In the genomic region with DNA sequence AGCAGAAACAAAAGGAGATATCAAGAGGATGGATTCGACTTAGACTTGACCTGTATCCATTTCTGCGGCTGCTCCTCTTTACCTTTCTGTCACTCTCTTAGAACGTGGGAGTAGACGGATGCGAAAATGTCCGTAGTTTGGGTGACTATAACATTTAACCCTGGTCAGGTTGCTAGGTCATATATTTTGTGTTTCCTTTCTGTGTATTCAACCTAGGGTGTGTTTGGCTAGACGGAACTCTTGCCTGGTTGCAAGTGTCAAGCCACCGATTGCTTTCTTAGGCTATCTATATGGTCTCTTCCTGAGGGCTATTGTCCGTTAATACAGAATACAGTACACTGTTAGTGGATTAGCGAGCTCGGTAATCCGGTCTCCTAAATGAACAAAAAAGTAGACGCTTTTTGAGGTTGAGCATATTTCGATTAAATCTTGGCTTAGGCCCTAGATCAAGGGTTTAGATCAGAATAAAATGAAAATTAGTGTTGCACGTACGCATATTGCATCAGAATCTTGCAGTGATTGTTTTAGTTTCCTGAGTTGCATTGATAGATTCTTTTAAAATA, we compare ENCODE assay signal across 8 cellular contexts. TPM values are rescaled to one million over a fixed set of nuclear protein-coding genes. Genes with fewer than 3 reads are reported as not detected.
A peak's percentile ranks its signal among the peaks of the same experiment; 100 is the strongest.
DNase-seq lines count a peak whose midpoint lies in the region; ATAC-seq and TF ChIP-seq lines count a peak whose summit lies in the region.

No MANE protein-coding gene starts in this region.

- H3K27ac ChIP-seq in HL-60 (replicated peaks), result peak overlapping the region; percentile 66
- H3K27ac ChIP-seq in stomach, result peak overlapping the region; percentile 95 to 99 (median 97)

- peak overlapping the region; percentile 86 for H3K4me3 ChIP-seq in HL-60 (replicated peaks; ENCODE audit: insufficient read depth, low read length)
- peak overlapping the region; percentile 78 for H3K4me3 ChIP-seq in iPS-18c (ENCODE audit: insufficient read depth, low read depth, low read length)
- H3K4me3 ChIP-seq in stomach, result peak overlapping the region; percentile 88 to 94 (median 90)

- H3K36me3 ChIP-seq in stomach, result no peaks in the 10 kb centered on the region

- WGBS in stomach, 5 donors, result 0 to 1% (median 1%) methylated on average over 16 of the region's 16 CpGs

- H3K27me3 Mint-ChIP-seq in activated T-helper 17 cell treated with anti-CD3 and anti-CD28 coated beads, Interleukin-2, amount 50 U/mL, for 72 hours, result no peaks in the 10 kb centered on the region

- TF ChIP-seq CTCF in HL-60 (IDR thresholded peaks at IDR 0.05; ENCODE audit: insufficient read depth, low read length) (no peak), stomach (IDR thresholded peaks at IDR 0.05) (no peak)

- peak overlapping the region; percentile 96 for H3K4me3 Mint-ChIP-seq in activated T-helper 17 cell treated with anti-CD3 and anti-CD28 coated beads, Interleukin-2, amount 50 U/mL, for 72 hours

- intact Hi-C loops in stomach (cut with DNase I; ENCODE audit: low total_unique reads) (loop anchor here (10.0 kb wide), 1 partner anchor 250 kb away; no protein-coding TSS in a partner anchor), sciatic nerve (cut with DNase I) (loop anchor here (5.0 kb wide), 1 partner anchor 523 kb away; no protein-coding TSS in a partner anchor)

- no peak for TF ChIP-seq POLR2A in stomach (IDR thresholded peaks at IDR 0.05)

- H3K9me3 ChIP-seq in iPS-18c (ENCODE audit: control insufficient read depth, insufficient read depth, low read length), result no peaks in the 10 kb centered on the region
- no peaks in the 10 kb centered on the region for H3K9me3 ChIP-seq in stomach

- DNase-seq in Ammon's horn (ENCODE audit: low spot score), result peak; percentile 33
- no peak for DNase-seq in HL-60 (ENCODE audit: low read depth in 1 of 2, low spot score in 1 of 2)
- no peak for DNase-seq in stomach
- no peak for DNase-seq in ureter (ENCODE audit: low spot score)
- no peak for DNase-seq in sciatic nerve (ENCODE audit: low spot score)

- TF ChIP-seq EP300 in stomach (IDR thresholded peaks at IDR 0.05), result no peak

- H3K4me1 Mint-ChIP-seq in activated T-helper 17 cell treated with anti-CD3 and anti-CD28 coated beads, Interleukin-2, amount 50 U/mL, for 72 hours, result peaks cover 29% of the 10 kb centered on the region

- peaks cover 7 to 35% (median 33%) of the 10 kb centered on the region in 4 donors for H3K4me1 ChIP-seq in stomach

- H3K36me3 Mint-ChIP-seq in activated T-helper 17 cell treated with anti-CD3 and anti-CD28 coated beads, Interleukin-2, amount 50 U/mL, for 72 hours (ENCODE audit: low read depth), result peaks cover 52% of the 10 kb centered on the region

- no peaks in the 10 kb centered on the region for H3K27me3 ChIP-seq in HL-60 (ENCODE audit: insufficient read depth, poor library complexity, severe bottlenecking)
- no peaks in the 10 kb centered on the region for H3K27me3 ChIP-seq in stomach

- peak overlapping the region; percentile 90 for H3K27ac Mint-ChIP-seq in activated T-helper 17 cell treated with anti-CD3 and anti-CD28 coated beads, Interleukin-2, amount 50 U/mL, for 72 hours

- no peaks in the 10 kb centered on the region for H3K9me3 Mint-ChIP-seq in activated T-helper 17 cell treated with anti-CD3 and anti-CD28 coated beads, Interleukin-2, amount 50 U/mL, for 72 hours

- peak; percentile 9 for ATAC-seq in activated T-helper 17 cell treated with anti-CD3 and anti-CD28 coated beads, Interleukin-2, amount 50 U/mL, for 72 hours (replicated peaks)
- ATAC-seq in HG02884 (IDR thresholded peaks at IDR 0.05; ENCODE audit: unreplicated experiment) (no peak), sciatic nerve (no peak)

RNA-seq across cellular contexts. Expression of gene PTEN, which starts 1.2 kb away (rescaled TPM):
- 10 to 100 TPM; 64.2 to 65.8 TPM for total RNA-seq in activated T-helper 17 cell treated with anti-CD3 and anti-CD28 coated beads, Interleukin-2, amount 50 U/mL, for 72 hours
- total RNA-seq in stomach, result 100 to 1,000 TPM in 3 of 5 donors, 10 to 100 TPM in 2; 56.6 to 374 (median 118) TPM
- 10 to 100 TPM; 26.2 to 30.7 (median 30.3) TPM for polyA plus RNA-seq in stomach
- 159 TPM for total RNA-seq in ureter
- 139 TPM for total RNA-seq in sciatic nerve

RNA-seq across cellular contexts. Expression of gene KLLN, which starts 1.2 kb away (rescaled TPM):
- under 1 TPM; 0.45 to 0.78 TPM for total RNA-seq in activated T-helper 17 cell treated with anti-CD3 and anti-CD28 coated beads, Interleukin-2, amount 50 U/mL, for 72 hours
- under 1 TPM in 1 of 5 donors, not detected in 4; 0.18 TPM for total RNA-seq in stomach
- polyA plus RNA-seq in stomach, result under 1 TPM; 0.23 to 0.37 (median 0.31) TPM
- total RNA-seq in ureter, result 2.1 TPM
- 0.98 TPM for total RNA-seq in sciatic nerve

RNA-seq across cellular contexts. Expression of gene ATAD1, which starts 46.6 kb away (rescaled TPM):
- total RNA-seq in activated T-helper 17 cell treated with anti-CD3 and anti-CD28 coated beads, Interleukin-2, amount 50 U/mL, for 72 hours, result 10 to 100 TPM; 31.2 to 45.9 TPM
- 10 to 100 TPM in 4 of 5 donors, 1 to 10 TPM in 1; 9.0 to 61.7 (median 21.6) TPM for total RNA-seq in stomach
- polyA plus RNA-seq in stomach, result 10 to 100 TPM in 1 of 3 donors, 1 to 10 TPM in 2; 7.0 to 10.6 (median 7.4) TPM
- total RNA-seq in ureter, result 69.8 TPM
- total RNA-seq in sciatic nerve, result 59.5 TPM
